In the genomic region with DNA sequence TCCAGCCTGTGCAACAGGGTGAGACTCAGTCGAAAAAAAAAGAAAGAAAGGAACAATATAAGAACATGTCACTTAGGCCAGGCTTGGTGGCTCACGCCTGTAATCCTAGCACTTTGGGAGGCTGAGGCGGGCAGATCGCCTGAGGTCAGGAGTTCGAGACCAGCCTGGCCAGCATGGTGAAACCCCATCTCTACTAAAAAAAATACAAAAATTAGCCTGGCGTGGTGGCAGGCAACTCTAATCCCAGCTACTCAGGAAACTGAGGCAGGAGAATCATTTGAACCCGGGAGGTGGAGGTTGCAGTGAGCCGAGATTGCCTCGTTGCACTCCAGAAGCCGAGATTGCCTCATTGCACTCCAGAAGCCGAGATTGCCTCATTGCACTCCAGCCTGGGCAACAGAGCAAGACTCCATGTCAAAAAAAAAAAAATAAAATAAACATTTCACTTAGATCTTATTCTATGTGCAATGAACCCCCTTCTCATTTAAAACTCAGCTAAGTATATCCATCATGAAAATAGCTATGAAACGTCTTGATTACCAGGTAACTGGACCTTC, we compare ENCODE assay signal across 1 cellular context. TPM values are rescaled to one million over a fixed set of nuclear protein-coding genes. Genes with fewer than 3 reads are reported as not detected.
"Had no signal": no experiment of that assay in that cellular context is flagged by ENCODE, and none has a peak within 500 bp of the region (broad histone marks: within the 10 kb centered on the region; RNA-seq: fewer than 3 reads in every experiment).

No MANE protein-coding gene starts in this region.

RNA-seq across cellular contexts. Expression of gene HFE, which starts 28.7 kb away (rescaled TPM):
- polyA plus RNA-seq: neural cell had no signal
